In the genomic region with DNA sequence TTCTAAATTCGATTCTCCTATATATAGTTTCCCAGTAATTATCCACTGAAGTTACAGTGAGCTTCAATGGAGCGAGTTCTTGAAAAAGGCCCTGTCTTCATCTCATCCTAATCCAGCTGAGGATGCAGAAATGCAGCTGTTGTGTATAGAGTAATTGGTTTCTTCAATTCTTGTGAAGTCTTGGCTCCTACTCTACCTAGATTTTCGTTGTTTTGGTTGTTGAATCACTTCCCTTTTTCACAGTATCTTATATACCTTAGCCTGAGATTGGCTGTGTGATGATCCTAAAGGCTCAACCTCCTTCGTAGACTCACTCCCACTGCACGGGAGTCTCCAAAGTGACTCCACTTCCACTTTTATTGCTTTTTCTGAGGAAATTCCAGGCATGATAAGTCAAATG, we compare ENCODE assay signal across 17 cellular contexts.
"Had no signal": no experiment of that assay in that cellular context is flagged by ENCODE, and none has a peak within 500 bp of the region (broad histone marks: within the 10 kb centered on the region; RNA-seq: fewer than 3 reads in every experiment).

No MANE protein-coding gene starts in this region.

- H3K4me3 ChIP-seq: SJSA1, SK-N-MC had no signal

- H3K27ac ChIP-seq: KMS-11, SJSA1, SK-N-MC had no signal

- H3K36me3 ChIP-seq: SJSA1 had no signal

- H3K9me3 ChIP-seq: SJSA1 had no signal

- H3K9ac ChIP-seq: KMS-11 had no signal

- ATAC-seq: HepG2, Panc1 had no signal

- DNase-seq: Kasumi-1, MM.1S, NCI-H1092 treated with DMSO at 0.1 percent for 48 hours, NCI-H1436, NCI-H187, NCI-H2029, NCI-H2227 treated with DMSO at 0.1 percent for 48 hours, NCI-H524, NCI-H748 treated with DMSO at 0.1 percent for 48 hours, Right ventricle myocardium superior, SIG-M5, T-helper 2 cell had no signal

- H3K27me3 ChIP-seq: SJSA1 had no signal
